In the genomic region with DNA sequence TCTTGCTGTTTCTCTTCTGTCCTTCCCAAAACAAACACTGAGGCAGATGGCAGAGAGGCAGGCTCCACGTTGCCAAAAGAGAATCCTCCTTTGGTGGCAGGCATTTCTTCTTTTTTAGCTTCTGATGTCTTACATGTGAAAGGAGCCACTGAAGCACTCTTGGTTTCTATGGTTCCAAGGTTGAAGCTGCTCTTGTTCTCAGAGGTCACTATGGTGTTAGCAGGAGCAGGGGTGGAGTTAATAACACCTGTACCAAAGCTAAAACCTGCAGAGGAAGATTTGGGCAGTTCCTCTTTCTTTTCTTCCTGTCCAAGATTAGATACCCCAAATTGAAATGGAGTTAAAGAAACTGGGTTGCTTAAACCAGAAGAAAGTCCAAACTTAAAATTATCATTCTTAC, we compare ENCODE assay signal across 1 cellular context.
TF ChIP-seq lines count a peak whose summit lies in the region.

No MANE protein-coding gene starts in this region.

TF ChIP-seq in HCT116, 20 proteins besides CTCF, POLR2A, EP300 and RAD21 (continued from another document):
- no peak for TF ChIP-seq EGR1 (IDR thresholded peaks at IDR 0.05; ENCODE audit: low read depth)
